In genomic region chr4:10746371-10747143, GRCh38 we compare ENCODE assay signal across 17 cellular contexts.
DNase-seq lines count a peak whose midpoint lies in the region; ATAC-seq, FAIRE-seq and TF ChIP-seq lines count a peak whose summit lies in the region.
"Had no signal": no experiment of that assay in that cellular context is flagged by ENCODE, and none has a peak within 500 bp of the region (broad histone marks: within the 10 kb centered on the region; RNA-seq: fewer than 3 reads in every experiment).

No MANE protein-coding gene starts in this region.

- SMC1A ChIA-PET in GM12878 (lab: Charles Lee; ENCODE audit: uncharacterized antibody, unreplicated experiment): interaction anchor here (0.8 to 4.8 kb wide), 17 partner anchors 7 to 818 kb away, joined by 3 to 95 read pairs (median 4); partner anchors contain the start of gene CLNK

- 84% methylated on average over 3 of the region's 3 CpGs for WGBS in GM12878 (ENCODE audit: insufficient coverage, insufficient replicate concordance, low lambda C conversion rate, missing lambda C conversion rate)

- FAIRE-seq in GM12878 (lab: Jason Lieb, UNC): no peak

- peak overlapping the region; percentile 20; the same call in 1 of the 2 replicates for H2AFZ ChIP-seq in GM12878 (ENCODE audit: control insufficient read depth, low read depth, low read length)

- peak overlapping the region; percentile 24; the same call in 1 of the 2 replicates for H3K4me3 ChIP-seq in GM12878
- H3K4me3 ChIP-seq: BLaER1 treated with 17β-estradiol and CSF1 and Interleukin-3, amounts not matched to agents 10 nM and 100 nM; esophagus muscularis mucosa; prostate gland had no signal

- no peaks in the 10 kb centered on the region for H4K20me1 ChIP-seq in GM12878 (ENCODE audit: control insufficient read depth, insufficient read depth)
- H4K20me1 ChIP-seq: BLaER1 treated with 17β-estradiol and CSF1 and Interleukin-3, amounts not matched to agents 10 nM and 100 nM had no signal

- ATAC-seq in GM12878: no peak
- ATAC-seq: left lobe of liver; naive thymus-derived CD8-positive, alpha-beta T cell had no signal

- no peak for TF ChIP-seq POLR2A in GM12878 (IDR thresholded peaks at IDR 0.05; ENCODE audit: low read depth, low read length)

- no peaks in the 10 kb centered on the region for H3K36me3 ChIP-seq in GM12878 (ENCODE audit: control insufficient read depth in 2 of 2, insufficient read depth in 2 of 2, low read length in 1 of 2)
- H3K36me3 ChIP-seq: BLaER1 treated with 17β-estradiol and CSF1 and Interleukin-3, amounts not matched to agents 10 nM and 100 nM; esophagus muscularis mucosa; prostate gland had no signal

- POLR2A ChIA-PET in GM12878 (lab: Charles Lee): interaction anchor here (0.6 to 1.4 kb wide), 4 partner anchors 14 to 109 kb away, joined by 3 to 5 read pairs (median 4); no protein-coding TSS in a partner anchor

- peak overlapping the region; percentile 36; the same call in 1 of the 2 replicates for H3K9ac ChIP-seq in GM12878 (ENCODE audit: control insufficient read depth, insufficient read depth, low read length)
- H3K9ac ChIP-seq: BLaER1 treated with 17β-estradiol and CSF1 and Interleukin-3, amounts not matched to agents 10 nM and 100 nM had no signal

- RAD21 ChIA-PET in GM12878 (lab: Charles Lee; ENCODE audit: unreplicated experiment): interaction anchor here (0.7 to 4.2 kb wide), 14 partner anchors 11 to 148 kb away, joined by 3 to 48 read pairs (median 4); partner anchors contain the start of gene CLNK

- intact Hi-C loops in GM12878 (cut with micrococcal nuclease; ENCODE audit: unreplicated experiment): loop anchor here (5.0 kb wide), 1 partner anchor 326 kb away; no protein-coding TSS in a partner anchor

- no TSS peak for BruUV-seq in GM12878 (replicated peaks; lab: Mats Ljungman, UMichigan)

- DNase-seq in HCEC 1CT (peak; percentile 41), GM12878 (ENCODE audit: low read depth, low spot score) (no peak), left kidney (ENCODE audit: low read depth, low spot score) (peak; percentile 18), superior temporal gyrus (ENCODE audit: extremely low spot score) (peak; percentile 24), NCI-H1436 (lab: John Stamatoyannopoulos, UW) (no peak), NOMO-1 treated with dmso at 0.1 percent for 144 hours (lab: John Stamatoyannopoulos, UW; ENCODE audit: unreplicated experiment) (no peak), COR-L47 (lab: John Stamatoyannopoulos, UW) (no peak)
- DNase-seq: activated CD4-positive, CD25-positive, alpha-beta regulatory T cell; activated effector memory CD4-positive, alpha-beta T cell treated with anti-CD3 and anti-CD28 coated beads, Interleukin-2, amount 50 U/mL, for 16 hours; MM.1S; naive thymus-derived CD8-positive, alpha-beta T cell; NCI-H774; RPMI8226 had no signal

- H3K4me1 ChIP-seq in GM12878 (ENCODE audit: control insufficient read depth, insufficient read depth, low read length): peaks cover 44% of the 10 kb centered on the region
- H3K4me1 ChIP-seq: prostate gland had no signal

- H3K27ac ChIP-seq in GM12878 (ENCODE audit: control insufficient read depth, insufficient read depth): peak overlapping the region; percentile 66
- H3K27ac ChIP-seq: BLaER1 treated with 17β-estradiol and CSF1 and Interleukin-3, amounts not matched to agents 10 nM and 100 nM; prostate gland had no signal

- no peak for TF ChIP-seq CTCF in GM12878 (IDR thresholded peaks at IDR 0.05 in 2 of 3, conservative IDR thresholded peaks at IDR 0.05 in 1 of 3; ENCODE audit: control insufficient read depth in 2 of 3, extremely low read depth in 1 of 3, insufficient read depth in 1 of 3, low read depth in 3 of 3, low read length in 3 of 3)

- no peaks in the 10 kb centered on the region for H3K27me3 ChIP-seq in GM12878 (replicated peaks in 1 of 2; ENCODE audit: control insufficient read depth in 2 of 2, insufficient read depth in 2 of 2, low read length in 1 of 2)
- H3K27me3 ChIP-seq: BLaER1 treated with 17β-estradiol and CSF1 and Interleukin-3, amounts not matched to agents 10 nM and 100 nM; esophagus muscularis mucosa had no signal

- no peaks in the 10 kb centered on the region for H3K79me2 ChIP-seq in GM12878 (ENCODE audit: control insufficient read depth, insufficient read depth, low read length)

- H3K9me3 ChIP-seq in GM12878 (replicated peaks; ENCODE audit: control insufficient read depth, insufficient read depth, low read length): no peaks in the 10 kb centered on the region
- H3K9me3 ChIP-seq: BLaER1 treated with 17β-estradiol and CSF1 and Interleukin-3, amounts not matched to agents 10 nM and 100 nM; esophagus muscularis mucosa; prostate gland had no signal

- TF ChIP-seq EP300 in GM12878 (IDR thresholded peaks at IDR 0.05; ENCODE audit: borderline replicate concordance in 1 of 2, control insufficient read depth in 1 of 2, low read depth in 2 of 2, low read length in 2 of 2): no peak

- peak overlapping the region; percentile 68 for H3K4me2 ChIP-seq in GM12878 (ENCODE audit: control insufficient read depth, insufficient read depth)
- H3K4me2 ChIP-seq: BLaER1 treated with 17β-estradiol and CSF1 and Interleukin-3, amounts not matched to agents 10 nM and 100 nM had no signal

- in situ Hi-C loops in GM12878 (cut with MboI): no loop called here

- CTCF ChIA-PET in GM12878 (lab: Yijun Ruan, JAX): interaction anchor here (1.0 to 2.0 kb wide), 6 partner anchors 10 to 124 kb away, joined by 3 to 8 read pairs (median 5); no protein-coding TSS in a partner anchor

- no peak for TF ChIP-seq RAD21 in GM12878 (IDR thresholded peaks at IDR 0.05; ENCODE audit: insufficient read depth, low read depth, low read length)

TF ChIP-seq in GM12878, 131 proteins besides CTCF, POLR2A, EP300 and RAD21:
- TF ChIP-seq ZNF217 (IDR thresholded peaks at IDR 0.05): peak; percentile 40; the same call in 1 of the 2 replicates
- TF ChIP-seq, protein P1, sequence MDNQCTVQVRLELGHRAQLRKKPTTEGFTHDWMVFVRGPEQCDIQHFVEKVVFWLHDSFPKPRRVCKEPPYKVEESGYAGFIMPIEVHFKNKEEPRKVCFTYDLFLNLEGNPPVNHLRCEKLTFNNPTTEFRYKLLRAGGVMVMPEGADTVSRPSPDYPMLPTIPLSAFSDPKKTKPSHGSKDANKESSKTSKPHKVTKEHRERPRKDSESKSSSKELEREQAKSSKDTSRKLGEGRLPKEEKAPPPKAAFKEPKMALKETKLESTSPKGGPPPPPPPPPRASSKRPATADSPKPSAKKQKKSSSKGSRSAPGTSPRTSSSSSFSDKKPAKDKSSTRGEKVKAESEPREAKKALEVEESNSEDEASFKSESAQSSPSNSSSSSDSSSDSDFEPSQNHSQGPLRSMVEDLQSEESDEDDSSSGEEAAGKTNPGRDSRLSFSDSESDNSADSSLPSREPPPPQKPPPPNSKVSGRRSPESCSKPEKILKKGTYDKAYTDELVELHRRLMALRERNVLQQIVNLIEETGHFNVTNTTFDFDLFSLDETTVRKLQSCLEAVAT (IDR thresholded peaks at IDR 0.05): no peak
- TF ChIP-seq JUNB (IDR thresholded peaks at IDR 0.05): 0 out of 2 replicates have a peak, but pooled peaks have one; percentile 22

Comparison
In these comparisons a context has a peak if more than half of its experiments do, and no peak if none do; other contexts are left out.
1. DNase-seq: peak in HCEC 1CT (single experiment), left kidney (single experiment) and superior temporal gyrus (single experiment); none in GM12878 (single experiment), NCI-H1436 (single experiment), NOMO-1 treated with dmso at 0.1 percent for 144 hours (single experiment) and COR-L47 (single experiment).